ENCODE assay signal across 7 cellular contexts in the genomic region with DNA sequence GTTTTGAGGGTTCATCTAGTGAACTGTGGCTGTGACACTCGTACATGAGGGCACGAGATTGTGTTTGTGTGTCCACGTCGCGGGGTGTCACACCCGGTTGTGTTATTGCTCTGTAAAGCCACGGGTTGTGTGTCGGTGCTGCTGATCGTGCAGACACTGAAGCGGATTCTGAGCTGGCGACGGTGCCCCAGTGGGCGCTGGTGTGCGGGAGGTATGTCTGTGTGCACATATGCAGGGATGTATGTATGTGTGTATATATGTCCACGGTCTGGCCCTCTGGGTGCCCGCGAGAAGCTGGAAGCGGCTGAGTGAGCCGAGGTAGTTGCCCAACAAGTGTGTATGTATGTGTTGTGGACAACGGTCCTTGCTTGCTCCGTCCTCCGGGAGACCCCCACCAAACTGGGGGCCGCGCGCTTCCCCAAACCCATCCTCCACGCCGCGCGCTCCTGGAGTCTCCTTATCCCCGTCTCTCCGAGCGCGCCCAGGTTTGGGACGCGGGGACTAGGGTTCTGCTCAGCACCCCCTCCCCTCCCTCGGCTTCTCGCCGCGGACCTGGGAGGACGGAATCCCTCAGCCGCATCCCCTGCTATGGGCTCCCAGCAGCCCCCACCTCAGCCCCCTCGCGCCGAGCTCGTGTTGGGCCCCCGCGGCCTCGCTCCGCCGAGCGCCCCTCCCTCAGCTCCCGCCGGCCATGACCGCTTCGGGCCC. TPM values are rescaled to one million over a fixed set of nuclear protein-coding genes. Genes with fewer than 3 reads are reported as not detected.
DNase-seq lines count a peak whose midpoint lies in the region; ATAC-seq lines count a peak whose summit lies in the region.

No MANE protein-coding gene starts in this region.

- peaks cover 66 to 84% (median 77%) of the 10 kb centered on the region in 5 donors for H3K27me3 Mint-ChIP-seq in naive thymus-derived CD4-positive, alpha-beta T cell

- DNase-seq in HK-2 (ENCODE audit: unreplicated experiment) = peak; percentile 11
- DNase-seq in T-helper 9 cell = peak; percentile 16
- peak in 5 of 9 donors; percentile 14 to 41 (median 23) for DNase-seq in naive thymus-derived CD4-positive, alpha-beta T cell
- DNase-seq in inferior parietal cortex (ENCODE audit: extremely low spot score) = no peak
- no peak for DNase-seq in HuH-7 (ENCODE audit: low spot score)

- 0 to 1% methylated on average over 55 of the region's 55 CpGs for WGBS in ectodermal cell, 2 experiments

- CTCF ChIA-PET in naive thymus-derived CD4-positive, alpha-beta T cell (lab: Charles Lee) = interaction anchor here (0.6 to 7.3 kb wide), 17 partner anchors 10 to 216 kb away, joined by 3 to 109 read pairs (median 8); a partner anchor contains a TSS

- H3K4me1 Mint-ChIP-seq in naive thymus-derived CD4-positive, alpha-beta T cell = peaks cover 18 to 33% (median 25%) of the 10 kb centered on the region in 7 donors

- H3K27me3 ChIP-seq in ectodermal cell (ENCODE audit: control insufficient read depth, insufficient read depth, low read length, poor library complexity, severe bottlenecking) = peaks cover 58% of the 10 kb centered on the region
- peaks cover 8 to 20% of the 10 kb centered on the region in 2 donors for H3K27me3 ChIP-seq in naive thymus-derived CD4-positive, alpha-beta T cell (ENCODE audit: control insufficient read depth in 2 of 2, insufficient read depth in 2 of 2, low read length in 2 of 2)

- POLR2A ChIA-PET in naive thymus-derived CD4-positive, alpha-beta T cell (lab: Charles Lee) = interaction anchor here (0.6 to 4.3 kb wide), 5 partner anchors 8 to 185 kb away, joined by 3 to 23 read pairs (median 3); no protein-coding TSS in a partner anchor

- ATAC-seq in naive thymus-derived CD4-positive, alpha-beta T cell = no peak
- ATAC-seq in GM18868 (IDR thresholded peaks at IDR 0.05; ENCODE audit: unreplicated experiment) = no peak

- intact Hi-C loops in naive thymus-derived CD4-positive, alpha-beta T cell (cut with micrococcal nuclease) = loop anchor here (2.0 to 10.0 kb wide), 7 partner anchors 45 to 463 kb away; a partner anchor contains a TSS

- no peaks in the 10 kb centered on the region for H3K36me3 ChIP-seq in ectodermal cell (ENCODE audit: control insufficient read depth, insufficient read depth, low read length)
- H3K36me3 ChIP-seq in naive thymus-derived CD4-positive, alpha-beta T cell (ENCODE audit: control insufficient read depth in 2 of 3, insufficient read depth in 3 of 3, low read length in 3 of 3) = no peaks in the 10 kb centered on the region

- H3K27ac ChIP-seq in ectodermal cell (ENCODE audit: insufficient read depth, low read depth, low read length, poor library complexity, severe bottlenecking) = no peak overlapping the region
- H3K27ac ChIP-seq in naive thymus-derived CD4-positive, alpha-beta T cell (ENCODE audit: low read depth, low read length) = no peak overlapping the region

- no peaks in the 10 kb centered on the region for H3K9me3 ChIP-seq in ectodermal cell (ENCODE audit: control insufficient read depth, low read length)
- no peaks in the 10 kb centered on the region for H3K9me3 ChIP-seq in naive thymus-derived CD4-positive, alpha-beta T cell (ENCODE audit: control insufficient read depth in 2 of 3, low read length in 3 of 3)

- peak overlapping the region; percentile 55 for H3K4me3 ChIP-seq in ectodermal cell (ENCODE audit: insufficient read depth, low read depth, low read length)
- H3K4me3 ChIP-seq in naive thymus-derived CD4-positive, alpha-beta T cell (ENCODE audit: low read length) = peak overlapping the region; percentile 34

- H3K4me1 ChIP-seq in ectodermal cell (ENCODE audit: control insufficient read depth, insufficient read depth, low read length) = peaks cover 65% of the 10 kb centered on the region
- H3K4me1 ChIP-seq in naive thymus-derived CD4-positive, alpha-beta T cell (ENCODE audit: control insufficient read depth in 2 of 2, insufficient read depth in 2 of 2, low read length in 2 of 2) = peaks cover 24 to 26% of the 10 kb centered on the region in 2 donors

- peaks cover 0 to 1% (median 0%) of the 10 kb centered on the region in 11 donors for H3K9me3 Mint-ChIP-seq in naive thymus-derived CD4-positive, alpha-beta T cell

- H3K36me3 Mint-ChIP-seq in naive thymus-derived CD4-positive, alpha-beta T cell = peaks cover 0 to 5% (median 0%) of the 10 kb centered on the region in 5 donors

- no peak overlapping the region for H3K27ac Mint-ChIP-seq in naive thymus-derived CD4-positive, alpha-beta T cell

- peak overlapping the region; percentile 47 to 87 (median 74) for H3K4me3 Mint-ChIP-seq in naive thymus-derived CD4-positive, alpha-beta T cell

RNA-seq across cellular contexts. Expression of a gene that starts 0.6 kb away (rescaled TPM):
- 13.4 TPM for polyA plus RNA-seq in ectodermal cell (2013, experiment 1 of 4)
- polyA plus RNA-seq in ectodermal cell (2013, experiment 2 of 4) = 21.3 TPM
- 17.2 TPM for polyA plus RNA-seq in ectodermal cell (2013, experiment 3 of 4)
- 17.5 TPM for polyA plus RNA-seq in ectodermal cell (2013, experiment 4 of 4)
- 1 to 10 TPM in 1 of 5 experiments, under 1 TPM in 1, not detected in 3; 0.53 to 3.2 TPM for total RNA-seq in naive thymus-derived CD4-positive, alpha-beta T cell
- polyA plus RNA-seq in naive thymus-derived CD4-positive, alpha-beta T cell = under 1 TPM in 1 of 2 donors, not detected in 1; 0.05 TPM

RNA-seq across cellular contexts. Expression of a gene that starts 46.0 kb away (rescaled TPM):
- 99.4 TPM for polyA plus RNA-seq in ectodermal cell (2013, experiment 1 of 4)
- 94.0 TPM for polyA plus RNA-seq in ectodermal cell (2013, experiment 2 of 4)
- polyA plus RNA-seq in ectodermal cell (2013, experiment 3 of 4) = 81.3 TPM
- polyA plus RNA-seq in ectodermal cell (2013, experiment 4 of 4) = 79.2 TPM
- total RNA-seq in naive thymus-derived CD4-positive, alpha-beta T cell = 100 to 1,000 TPM in 1 of 5 experiments, 10 to 100 TPM in 4; 77.3 to 101 (median 88.2) TPM
- polyA plus RNA-seq in naive thymus-derived CD4-positive, alpha-beta T cell = 10 to 100 TPM; 26.4 to 29.9 TPM

Comparison
In these comparisons a context has a peak if more than half of its experiments do, and no peak if none do; other contexts are left out.
1. DNase-seq: peak in HK-2 (single experiment), T-helper 9 cell (single experiment) and naive thymus-derived CD4-positive, alpha-beta T cell (5 of 9); none in inferior parietal cortex (single experiment) and HuH-7 (single experiment).